Comparison of ENCODE assay signal across 8 cellular contexts in the genomic region with DNA sequence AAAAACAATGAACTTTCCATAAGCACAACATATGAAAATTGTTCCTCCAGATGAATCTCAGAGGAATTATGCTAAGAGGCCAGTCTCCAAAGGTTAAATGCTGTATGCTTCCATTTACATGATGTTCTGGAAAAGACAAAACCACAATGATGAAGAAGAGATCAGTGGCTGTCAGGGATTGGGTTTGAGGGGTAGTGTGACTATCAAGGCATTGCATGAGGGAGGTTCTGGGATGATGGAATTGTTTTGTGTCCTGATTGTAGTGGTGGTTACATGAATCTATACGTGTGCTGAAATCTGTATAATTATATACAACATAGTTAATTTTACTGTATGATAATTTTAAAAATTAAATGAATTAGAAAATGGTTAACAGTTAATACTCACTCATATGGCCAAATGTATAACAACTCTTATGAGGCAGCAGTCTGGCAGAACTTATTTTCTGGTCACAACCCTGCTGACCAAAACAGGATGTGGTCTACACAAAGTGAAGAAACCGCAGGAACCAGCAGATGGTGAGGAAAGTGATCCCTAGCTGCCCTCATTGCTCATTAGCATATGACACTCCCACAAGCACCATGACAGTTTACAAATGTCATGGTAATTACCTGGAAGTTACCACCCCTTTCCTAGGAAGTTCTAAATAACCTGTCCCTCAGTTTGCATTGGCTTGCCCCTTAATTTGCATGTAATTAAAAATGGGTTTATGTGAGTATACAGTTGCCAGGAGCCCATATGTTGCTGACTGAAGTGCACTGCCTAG. TPM values are rescaled to one million over a fixed set of nuclear protein-coding genes. Genes with fewer than 3 reads are reported as not detected.
DNase-seq lines count a peak whose midpoint lies in the region; ATAC-seq and TF ChIP-seq lines count a peak whose summit lies in the region.

No MANE protein-coding gene starts in this region.

- ATAC-seq in GM19328 (IDR thresholded peaks at IDR 0.05; ENCODE audit: unreplicated experiment): peak; percentile 89
- peak; percentile 88 for ATAC-seq in HG03354 (IDR thresholded peaks at IDR 0.05; ENCODE audit: poor library complexity, severe bottlenecking, unreplicated experiment)
- peak; percentile 92 to 94 for ATAC-seq in activated naive CD4-positive, alpha-beta T cell treated with anti-CD3 and anti-CD28 coated beads, Interleukin-2, amount 50 U/mL, for 72 hours

- no peaks in the 10 kb centered on the region for H3K9me3 Mint-ChIP-seq in activated naive CD4-positive, alpha-beta T cell treated with anti-CD3 and anti-CD28 coated beads, Interleukin-2, amount 50 U/mL, for 72 hours
- H3K9me3 Mint-ChIP-seq in progenitor cell of endocrine pancreas (ENCODE audit: low read depth): peaks cover 3% of the 10 kb centered on the region

- DNase-seq in COLO668 (lab: John Stamatoyannopoulos, UW; ENCODE audit: unreplicated experiment): peak; percentile 68
- peak; percentile 98 for DNase-seq in RPMI7951 (ENCODE audit: low read depth)
- peak; percentile 64 to 68 for DNase-seq in activated naive CD4-positive, alpha-beta T cell treated with anti-CD3 and anti-CD28 coated beads, Interleukin-2, amount 50 U/mL, for 72 hours (ENCODE audit: low spot score in 2 of 2)
- DNase-seq in lung microvascular endothelial cell (ENCODE audit: low read depth in 2 of 2): peak; percentile 68 to 97
- DNase-seq in NCI-H1105 (lab: John Stamatoyannopoulos, UW): no peak
- no peak for DNase-seq in progenitor cell of endocrine pancreas (ENCODE audit: low spot score, unreplicated experiment)

- no peaks in the 10 kb centered on the region for H3K27me3 Mint-ChIP-seq in progenitor cell of endocrine pancreas

- H3K4me3 Mint-ChIP-seq in progenitor cell of endocrine pancreas (ENCODE audit: low read depth): no peak overlapping the region

- H3K36me3 Mint-ChIP-seq in activated naive CD4-positive, alpha-beta T cell treated with anti-CD3 and anti-CD28 coated beads, Interleukin-2, amount 50 U/mL, for 72 hours: peaks cover 0 to 6% of the 10 kb centered on the region in 2 donors
- H3K36me3 Mint-ChIP-seq in progenitor cell of endocrine pancreas (ENCODE audit: insufficient read depth): peaks cover 4% of the 10 kb centered on the region

- TF ChIP-seq CTCF in progenitor cell of endocrine pancreas (IDR thresholded peaks at IDR 0.05; ENCODE audit: unreplicated experiment): no peak

- H3K4me1 Mint-ChIP-seq in progenitor cell of endocrine pancreas (ENCODE audit: low read depth): no peaks in the 10 kb centered on the region

- peak overlapping the region; percentile 60 to 68 for H3K27ac Mint-ChIP-seq in activated naive CD4-positive, alpha-beta T cell treated with anti-CD3 and anti-CD28 coated beads, Interleukin-2, amount 50 U/mL, for 72 hours
- no peak overlapping the region for H3K27ac Mint-ChIP-seq in progenitor cell of endocrine pancreas

RNA-seq across cellular contexts. Expression of gene NSFL1C, which starts 31.9 kb away (rescaled TPM):
- total RNA-seq in RPMI7951 (2014; rRNA removed; shearing (Covaris generic)): 35.2 and 44.1 TPM in 2 replicates
- 10 to 100 TPM; 40.1 to 70.1 TPM for total RNA-seq in activated naive CD4-positive, alpha-beta T cell treated with anti-CD3 and anti-CD28 coated beads, Interleukin-2, amount 50 U/mL, for 72 hours
- 18.1 and 20.6 TPM in 2 replicates for total RNA-seq in lung microvascular endothelial cell
- total RNA-seq in progenitor cell of endocrine pancreas: 88.6 and 88.7 TPM in 2 replicates

RNA-seq across cellular contexts. Expression of gene FKBP1A, which starts 41.9 kb away (rescaled TPM):
- 527 and 564 TPM in 2 replicates for total RNA-seq in RPMI7951 (2014; rRNA removed; shearing (Covaris generic))
- total RNA-seq in activated naive CD4-positive, alpha-beta T cell treated with anti-CD3 and anti-CD28 coated beads, Interleukin-2, amount 50 U/mL, for 72 hours: 100 to 1,000 TPM; 147 to 374 TPM
- total RNA-seq in lung microvascular endothelial cell (263 and 278 TPM in 2 replicates), progenitor cell of endocrine pancreas (149 and 160 TPM in 2 replicates)

RNA-seq across cellular contexts. Expression of gene SIRPB2, which starts 56.5 kb away (rescaled TPM):
- not detected in 2 replicates for total RNA-seq in RPMI7951 (2014; rRNA removed; shearing (Covaris generic))
- total RNA-seq in activated naive CD4-positive, alpha-beta T cell treated with anti-CD3 and anti-CD28 coated beads, Interleukin-2, amount 50 U/mL, for 72 hours: not detected
- 0.20 and 0.65 TPM in 2 replicates for total RNA-seq in lung microvascular endothelial cell
- total RNA-seq in progenitor cell of endocrine pancreas: not detected in 2 replicates

Comparison
In these comparisons a context has a peak if more than half of its experiments do, and no peak if none do; other contexts are left out.
1. DNase-seq: peak in COLO668 (single experiment), RPMI7951 (single experiment), activated naive CD4-positive, alpha-beta T cell treated with anti-CD3 and anti-CD28 coated beads, Interleukin-2, amount 50 U/mL, for 72 hours (2 of 2) and lung microvascular endothelial cell (2 of 2); none in NCI-H1105 (single experiment) and progenitor cell of endocrine pancreas (single experiment).
2. Peak in every context shown above with its lines, with median percentiles within 50 percentile points of each other: ATAC-seq.